Comparison of ENCODE assay signal across 20 cellular contexts in genomic region chr5:115417076-115417475, GRCh38.
"Had no signal": no experiment of that assay in that cellular context is flagged by ENCODE, and none has a peak within 500 bp of the region (broad histone marks: within the 10 kb centered on the region; RNA-seq: fewer than 3 reads in every experiment).

No MANE protein-coding gene starts in this region.

- H3K4me3 ChIP-seq: adrenal gland, gastrocnemius medialis, left lung, tibial nerve, vagina had no signal

- DNase-seq: activated CD4-positive, alpha-beta memory T cell treated with anti-CD3 and anti-CD28 coated beads for 36 hours; activated CD4-positive, alpha-beta T cell treated with anti-CD3 and anti-CD28 coated beads for 36 hours; activated CD8-positive, alpha-beta memory T cell treated with anti-CD3 and anti-CD28 coated beads, Interleukin-2, amount 10 ng/mL, durations not matched to agents 7 days and 5 days; activated effector memory CD4-positive, alpha-beta T cell treated with Interleukin-2 at 50 U/mL for 16 hours; activated naive CD4-positive, alpha-beta T cell treated with anti-CD3 and anti-CD28 coated beads, Interleukin-2, amount 50 U/mL, for 16 hours; activated T-cell treated with anti-CD3 and anti-CD28 coated beads, Interleukin-2, amount 50 U/mL, for 24 hours; adrenal gland; central memory CD4-positive, alpha-beta T cell; cortex of kidney; effector memory CD4-positive, alpha-beta T cell; gastrocnemius medialis; left lung; mammary epithelial cell; naive thymus-derived CD8-positive, alpha-beta T cell; posterior cingulate gyrus; WERI-Rb-1 had no signal

- H3K36me3 ChIP-seq: adrenal gland, gastrocnemius medialis, left lung, neutrophil, tibial nerve, vagina, WERI-Rb-1 had no signal

- H3K27ac ChIP-seq: adrenal gland, gastrocnemius medialis, left lung, neutrophil, vagina, WERI-Rb-1 had no signal

- H3K27me3 ChIP-seq: adrenal gland, gastrocnemius medialis, left lung, neutrophil, tibial nerve, vagina had no signal

- H3K4me1 ChIP-seq: adrenal gland had no signal

- H3K9me3 ChIP-seq: adrenal gland, gastrocnemius medialis, left lung, neutrophil, tibial nerve, vagina had no signal

- ATAC-seq: activated CD4-positive, alpha-beta T cell treated with anti-CD3 and anti-CD28 coated beads for 36 hours; activated CD8-positive, alpha-beta memory T cell treated with anti-CD3 and anti-CD28 coated beads, Interleukin-2, amount 10 ng/mL, durations not matched to agents 7 days and 5 days; gastrocnemius medialis; left lung; naive thymus-derived CD8-positive, alpha-beta T cell; SK-N-SH treated with all-trans-retinoic acid at 6 μM for 48 hours had no signal
